Comparison of ENCODE assay signal across 25 cellular contexts in genomic region chr11:134700101-134700640, GRCh38.
"Had no signal": no experiment of that assay in that cellular context is flagged by ENCODE, and none has a peak within 500 bp of the region (broad histone marks: within the 10 kb centered on the region; RNA-seq: fewer than 3 reads in every experiment).

No MANE protein-coding gene starts in this region.

- H3K36me3 Mint-ChIP-seq: neural progenitor cell; stimulated activated effector memory CD8-positive, alpha-beta T cell treated with anti-CD3 and anti-CD28 coated beads, Interleukin-12 subunit alpha, Interleukin-12 subunit beta, amount 100 ng/mL, for 72 hours; stimulated activated naive B cell treated with anti-CD40 and anti-IgM and Interleukin-4, amounts not matched to agents 10 μg/mL and 1 μg/mL and 100 μg/mL, for 72 hours had no signal

- H3K9me3 ChIP-seq: ovary, psoas muscle, right lobe of liver, sigmoid colon, stomach, thoracic aorta, thyroid gland, tibial nerve, upper lobe of left lung, vagina had no signal

- H3K4me3 Mint-ChIP-seq: nephron; neural progenitor cell; stimulated activated effector memory CD8-positive, alpha-beta T cell treated with anti-CD3 and anti-CD28 coated beads, Interleukin-12 subunit alpha, Interleukin-12 subunit beta, amount 100 ng/mL, for 72 hours; stimulated activated naive B cell treated with anti-CD40 and anti-IgM and Interleukin-4, amounts not matched to agents 10 μg/mL and 1 μg/mL and 100 μg/mL, for 72 hours; stimulated activated naive CD8-positive, alpha-beta T cell treated with anti-CD3 and anti-CD28 coated beads, Interleukin-15, Interleukin-2, amounts not matched to agents 100 ng/mL and 50 ng/mL, for 24 hours had no signal

- H3K9me3 Mint-ChIP-seq: neural progenitor cell; stimulated activated effector memory CD8-positive, alpha-beta T cell treated with anti-CD3 and anti-CD28 coated beads, Interleukin-12 subunit alpha, Interleukin-12 subunit beta, amount 100 ng/mL, for 72 hours; stimulated activated naive CD8-positive, alpha-beta T cell treated with anti-CD3 and anti-CD28 coated beads, Interleukin-15, Interleukin-2, amounts not matched to agents 100 ng/mL and 50 ng/mL, for 24 hours had no signal

- H3K27ac Mint-ChIP-seq: nephron; neural progenitor cell; stimulated activated effector memory CD8-positive, alpha-beta T cell treated with anti-CD3 and anti-CD28 coated beads, Interleukin-12 subunit alpha, Interleukin-12 subunit beta, amount 100 ng/mL, for 72 hours; stimulated activated naive B cell treated with anti-CD40 and anti-IgM and Interleukin-4, amounts not matched to agents 10 μg/mL and 1 μg/mL and 100 μg/mL, for 72 hours; stimulated activated naive CD8-positive, alpha-beta T cell treated with anti-CD3 and anti-CD28 coated beads, Interleukin-15, Interleukin-2, amounts not matched to agents 100 ng/mL and 50 ng/mL, for 24 hours had no signal

- H3K27ac ChIP-seq: neural progenitor cell, ovary, parathyroid adenoma, psoas muscle, right lobe of liver, sigmoid colon, stomach, thoracic aorta, thyroid gland, tibial nerve, upper lobe of left lung, vagina had no signal

- H3K27me3 Mint-ChIP-seq: stimulated activated naive CD8-positive, alpha-beta T cell treated with anti-CD3 and anti-CD28 coated beads, Interleukin-15, Interleukin-2, amounts not matched to agents 100 ng/mL and 50 ng/mL, for 24 hours had no signal

- H3K27me3 ChIP-seq: neural progenitor cell, ovary, right lobe of liver, sigmoid colon, thyroid gland, tibial nerve, upper lobe of left lung, vagina had no signal

- ATAC-seq: psoas muscle; right cardiac atrium; stimulated activated effector memory CD8-positive, alpha-beta T cell treated with anti-CD3 and anti-CD28 coated beads, Interleukin-12 subunit alpha, Interleukin-12 subunit beta, amount 100 ng/mL, for 72 hours; stimulated activated naive B cell treated with anti-CD40 and anti-IgM and Interleukin-4, amounts not matched to agents 10 μg/mL and 1 μg/mL and 100 μg/mL, for 72 hours had no signal

- H3K4me1 Mint-ChIP-seq: nephron; stimulated activated effector memory CD8-positive, alpha-beta T cell treated with anti-CD3 and anti-CD28 coated beads, Interleukin-12 subunit alpha, Interleukin-12 subunit beta, amount 100 ng/mL, for 72 hours; stimulated activated naive B cell treated with anti-CD40 and anti-IgM and Interleukin-4, amounts not matched to agents 10 μg/mL and 1 μg/mL and 100 μg/mL, for 72 hours had no signal

- DNase-seq: occipital lobe; ovary; psoas muscle; right cardiac atrium; right lobe of liver; sigmoid colon; small intestine; stimulated activated CD4-positive, alpha-beta T cell treated with anti-CD3 and anti-CD28 coated beads, Interleukin-15, amount 100 ng/mL, for 24 hours; stimulated activated CD4-positive, alpha-beta T cell treated with anti-CD3 and anti-CD28 coated beads, Interleukin-2, amount 100 ng/mL, for 24 hours; stimulated activated CD4-positive, alpha-beta T cell treated with anti-CD3 and anti-CD28 coated beads, Interleukin-2, amount 100 ng/mL, for 48 hours; stimulated activated CD4-positive, alpha-beta T cell treated with anti-CD3 and anti-CD28 coated beads, Interleukin-4, amount 100 ng/mL, for 24 hours; stimulated activated naive B cell treated with anti-CD40 and anti-IgM and Interleukin-4, amounts not matched to agents 10 μg/mL and 1 μg/mL and 100 μg/mL, for 72 hours; stimulated activated naive CD4-positive, alpha-beta T cell treated with Interleukin-2 at 50 U/mL for 16 hours; stomach; thyroid gland; trophoblast cell had no signal

- H3K4me1 ChIP-seq: neural progenitor cell, parathyroid adenoma, psoas muscle, right lobe of liver, stomach, thyroid gland, tibial nerve, upper lobe of left lung, vagina had no signal

- H3K36me3 ChIP-seq: neural progenitor cell, ovary, right lobe of liver, sigmoid colon, stomach, thoracic aorta, thyroid gland, tibial nerve, upper lobe of left lung, vagina had no signal

- H3K4me3 ChIP-seq: neural progenitor cell, ovary, psoas muscle, right lobe of liver, sigmoid colon, stomach, thoracic aorta, thyroid gland, tibial nerve, upper lobe of left lung, vagina had no signal
